Comparison of ENCODE assay signal across 1 cellular context in genomic region chr6:79672631-79673065, GRCh38.
TF ChIP-seq lines count a peak whose summit lies in the region.

No MANE protein-coding gene starts in this region.

TF ChIP-seq in HepG2, 621 proteins besides CTCF, POLR2A, EP300 and RAD21 (continued from another document and continues in another):
- TF ChIP-seq ZNF724P (CRISPR knock-in tag; IDR thresholded peaks at IDR 0.05; ENCODE audit: borderline replicate concordance) (no peak), ZNF143 (CRISPR knock-in tag; IDR thresholded peaks at IDR 0.05) (no peak), ZNF740 (CRISPR knock-in tag; IDR thresholded peaks at IDR 0.05) (no peak), MXD1 (CRISPR knock-in tag; IDR thresholded peaks at IDR 0.05) (no peak), GATAD2A (CRISPR knock-in tag; IDR thresholded peaks at IDR 0.05) (peak; percentile 81), GPBP1L1 (CRISPR knock-in tag; IDR thresholded peaks at IDR 0.05) (no peak), MLLT10 (CRISPR knock-in tag; IDR thresholded peaks at IDR 0.05) (no peak), KDM5B (CRISPR knock-in tag; IDR thresholded peaks at IDR 0.05; ENCODE audit: borderline replicate concordance) (no peak), TARDBP (CRISPR knock-in tag; IDR thresholded peaks at IDR 0.05) (no peak), NR2F1 (CRISPR knock-in tag; IDR thresholded peaks at IDR 0.05) (no peak), ZSCAN5A (CRISPR knock-in tag; IDR thresholded peaks at IDR 0.05; ENCODE audit: borderline replicate concordance) (no peak), SP4 (CRISPR knock-in tag; IDR thresholded peaks at IDR 0.05) (no peak), ZNF652 (CRISPR knock-in tag; IDR thresholded peaks at IDR 0.05; ENCODE audit: borderline replicate concordance, low read depth) (peak; percentile 99), SOX5 (CRISPR knock-in tag; IDR thresholded peaks at IDR 0.05; ENCODE audit: borderline replicate concordance) (peak; percentile 44; the same call in 1 of the 2 replicates), SMARCC2 (IDR thresholded peaks at IDR 0.05) (no peak), ZNF260 (CRISPR knock-in tag; IDR thresholded peaks at IDR 0.05; ENCODE audit: borderline replicate concordance, low read depth) (no peak), ZNF251 (CRISPR knock-in tag; IDR thresholded peaks at IDR 0.05) (no peak), ZNF468 (CRISPR knock-in tag; IDR thresholded peaks at IDR 0.05) (no peak), TBP (CRISPR knock-in tag; IDR thresholded peaks at IDR 0.05) (no peak), ZNF329 (CRISPR knock-in tag; IDR thresholded peaks at IDR 0.05; ENCODE audit: low read depth) (no peak), NONO (IDR thresholded peaks at IDR 0.05) (no peak), NONO (CRISPR knock-in tag; conservative IDR thresholded peaks at IDR 0.05) (no peak), ATF7-NPFF (CRISPR knock-in tag; IDR thresholded peaks at IDR 0.05; ENCODE audit: low read depth) (no peak), ARHGAP35 (CRISPR knock-in tag; IDR thresholded peaks at IDR 0.05; ENCODE audit: borderline replicate concordance) (no peak), ZFP91 (CRISPR knock-in tag; IDR thresholded peaks at IDR 0.05; ENCODE audit: borderline replicate concordance) (no peak), HOXA7 (CRISPR knock-in tag; IDR thresholded peaks at IDR 0.05) (no peak), CC2D1A (CRISPR knock-in tag; IDR thresholded peaks at IDR 0.05) (no peak), SMAD3 (CRISPR knock-in tag; IDR thresholded peaks at IDR 0.05) (no peak), ZSCAN9 (CRISPR knock-in tag; IDR thresholded peaks at IDR 0.05; ENCODE audit: borderline replicate concordance) (0 out of 2 replicates have a peak, but pooled peaks have one; percentile 27), ZNF672 (CRISPR knock-in tag; IDR thresholded peaks at IDR 0.05) (no peak), ZNF562 (CRISPR knock-in tag; IDR thresholded peaks at IDR 0.05; ENCODE audit: borderline replicate concordance) (no peak), MLXIP (CRISPR knock-in tag; IDR thresholded peaks at IDR 0.05; ENCODE audit: borderline replicate concordance) (no peak), MLX (CRISPR knock-in tag; IDR thresholded peaks at IDR 0.05) (no peak), TOPORS (CRISPR knock-in tag; IDR thresholded peaks at IDR 0.05) (no peak), RBFOX2 (IDR thresholded peaks at IDR 0.05; ENCODE audit: low read depth, low read length) (no peak), TOE1 (CRISPR knock-in tag; IDR thresholded peaks at IDR 0.05) (no peak), ZNF331 (CRISPR knock-in tag; IDR thresholded peaks at IDR 0.05) (0 out of 2 replicates have a peak, but pooled peaks have one; percentile 34), ZNF749 (CRISPR knock-in tag; IDR thresholded peaks at IDR 0.05; ENCODE audit: borderline replicate concordance) (no peak), CENPX (CRISPR knock-in tag; IDR thresholded peaks at IDR 0.05) (no peak), MAF1 (CRISPR knock-in tag; IDR thresholded peaks at IDR 0.05; ENCODE audit: borderline replicate concordance) (no peak), KDM4B (CRISPR knock-in tag; IDR thresholded peaks at IDR 0.05) (no peak), RBAK (CRISPR knock-in tag; IDR thresholded peaks at IDR 0.05) (no peak), ZNF101 (CRISPR knock-in tag; IDR thresholded peaks at IDR 0.05; ENCODE audit: borderline replicate concordance, low read depth) (no peak), MBD4 (IDR thresholded peaks at IDR 0.05; ENCODE audit: borderline replicate concordance, low read length) (no peak), SATB2 (CRISPR knock-in tag; IDR thresholded peaks at IDR 0.05) (no peak), NKX3-1 (CRISPR knock-in tag; IDR thresholded peaks at IDR 0.05) (no peak), RBM39 (IDR thresholded peaks at IDR 0.05; ENCODE audit: low read depth, low read length, poor library complexity, severe bottlenecking) (no peak), ZFP90 (CRISPR knock-in tag; IDR thresholded peaks at IDR 0.05; ENCODE audit: borderline replicate concordance) (no peak), TBX2 (CRISPR knock-in tag; IDR thresholded peaks at IDR 0.05; ENCODE audit: borderline replicate concordance) (no peak), ZNF224 (CRISPR knock-in tag; IDR thresholded peaks at IDR 0.05) (no peak), CCDC6 (CRISPR knock-in tag; IDR thresholded peaks at IDR 0.05) (no peak), ZC3H13 (CRISPR knock-in tag; IDR thresholded peaks at IDR 0.05) (no peak), KLF16 (CRISPR knock-in tag; IDR thresholded peaks at IDR 0.05) (peak in 1 of 2 experiments; percentile 52; a peak in 1 of 4 replicates), ZNF777 (CRISPR knock-in tag; IDR thresholded peaks at IDR 0.05) (no peak), IKZF5 (CRISPR knock-in tag; IDR thresholded peaks at IDR 0.05) (no peak), ZBTB38 (CRISPR knock-in tag; IDR thresholded peaks at IDR 0.05) (no peak), ZFAT (CRISPR knock-in tag; conservative IDR thresholded peaks at IDR 0.05) (no peak), CEBPG (CRISPR knock-in tag; IDR thresholded peaks at IDR 0.05) (peak; percentile 42; the same call in 1 of the 2 replicates), ZBTB25 (CRISPR knock-in tag; IDR thresholded peaks at IDR 0.05) (no peak), STAT5B (CRISPR knock-in tag; IDR thresholded peaks at IDR 0.05) (no peak), TRIM24 (CRISPR knock-in tag; IDR thresholded peaks at IDR 0.05) (no peak), SOX13 (IDR thresholded peaks at IDR 0.05) (no peak), SOX13 (CRISPR knock-in tag; conservative IDR thresholded peaks at IDR 0.05 in 1 of 2, IDR thresholded peaks at IDR 0.05 in 1 of 2) (peak in 1 of 2 experiments; percentile 43; a peak in 1 of 4 replicates), CAMTA2 (CRISPR knock-in tag; IDR thresholded peaks at IDR 0.05; ENCODE audit: borderline replicate concordance) (no peak), ZNF770 (CRISPR knock-in tag; IDR thresholded peaks at IDR 0.05) (no peak), ZEB1 (IDR thresholded peaks at IDR 0.05; ENCODE audit: insufficient replicate concordance, low read depth) (no peak), MAX (IDR thresholded peaks at IDR 0.05) (no peak), DR1 (CRISPR knock-in tag; IDR thresholded peaks at IDR 0.05) (no peak), ZNF446 (CRISPR knock-in tag; IDR thresholded peaks at IDR 0.05) (no peak), SNAI1 (CRISPR knock-in tag; IDR thresholded peaks at IDR 0.05; ENCODE audit: borderline replicate concordance) (no peak)
